ENCODE assay signal across 2 cellular contexts in genomic region chr17:56521439-56522141, GRCh38.
TF ChIP-seq lines count a peak whose summit lies in the region.

No MANE protein-coding gene starts in this region.

TF ChIP-seq in SK-N-SH treated with all-trans-retinoic acid at 6 μM for 48 hours, 23 proteins besides CTCF, POLR2A, EP300 and RAD21:
- no peak for TF ChIP-seq GLIS3 (CRISPR knock-in tag; IDR thresholded peaks at IDR 0.05)
- TF ChIP-seq POU6F1 (CRISPR knock-in tag; IDR thresholded peaks at IDR 0.05; ENCODE audit: borderline replicate concordance, low read depth): no peak
- no peak for TF ChIP-seq CSDC2 (CRISPR knock-in tag; IDR thresholded peaks at IDR 0.05)
- no peak for TF ChIP-seq BACH2 (CRISPR knock-in tag; IDR thresholded peaks at IDR 0.05; ENCODE audit: borderline replicate concordance)
- no peak for TF ChIP-seq OSR1 (CRISPR knock-in tag; IDR thresholded peaks at IDR 0.05)
- TF ChIP-seq ISL1 (CRISPR knock-in tag; IDR thresholded peaks at IDR 0.05): no peak
- TF ChIP-seq ZFP3 (CRISPR knock-in tag; IDR thresholded peaks at IDR 0.05): no peak
- no peak for TF ChIP-seq TCF4 (CRISPR knock-in tag; IDR thresholded peaks at IDR 0.05; ENCODE audit: borderline replicate concordance)
- TF ChIP-seq ZNF70 (CRISPR knock-in tag; IDR thresholded peaks at IDR 0.05): no peak
- no peak for TF ChIP-seq ARNTL (CRISPR knock-in tag; IDR thresholded peaks at IDR 0.05; ENCODE audit: borderline replicate concordance, low read depth)
- TF ChIP-seq CREB5 (CRISPR knock-in tag; IDR thresholded peaks at IDR 0.05; ENCODE audit: low read depth): no peak
- TF ChIP-seq ZNF565 (CRISPR knock-in tag; conservative IDR thresholded peaks at IDR 0.05; ENCODE audit: low read depth): no peak
- no peak for TF ChIP-seq PATZ1 (CRISPR knock-in tag; IDR thresholded peaks at IDR 0.05; ENCODE audit: borderline replicate concordance)

TF ChIP-seq in SK-N-SH, 30 proteins besides CTCF, POLR2A, EP300 and RAD21:
- no peak for TF ChIP-seq POLR2AphosphoS5 (IDR thresholded peaks at IDR 0.05; ENCODE audit: low read depth, low read length)
- TF ChIP-seq JUND (IDR thresholded peaks at IDR 0.05): no peak
- TF ChIP-seq PBX3 (IDR thresholded peaks at IDR 0.05): no peak
